ENCODE assay signal across 8 cellular contexts in genomic region chr7:12638851-12639467, GRCh38. TPM values are rescaled to one million over a fixed set of nuclear protein-coding genes. Genes with fewer than 3 reads are reported as not detected.
DNase-seq lines count a peak whose midpoint lies in the region; ATAC-seq and TF ChIP-seq lines count a peak whose summit lies in the region.

No MANE protein-coding gene starts in this region.

- H3K4me1 Mint-ChIP-seq in activated CD4-positive, alpha-beta memory T cell treated with anti-CD3 and anti-CD28 coated beads for 36 hours (ENCODE audit: low read depth), result peaks cover 18% of the 10 kb centered on the region
- H3K4me1 Mint-ChIP-seq in activated CD4-positive, alpha-beta memory T cell treated with anti-CD3 and anti-CD28 coated beads, Interleukin-2, amount 10 ng/mL, durations not matched to agents 7 days and 5 days, result peaks cover 26% of the 10 kb centered on the region

- peaks cover 16% of the 10 kb centered on the region for H3K4me1 ChIP-seq in KMS-11 (ENCODE audit: low read depth, poor library complexity, severe bottlenecking)

- H3K4me2 ChIP-seq in KMS-11, result peak overlapping the region; percentile 16

- no peak overlapping the region for H3K4me3 ChIP-seq in KMS-11 (IDR thresholded peaks at IDR 0.05; ENCODE audit: insufficient read depth, low read depth, low read length)
- H3K4me3 ChIP-seq in fibroblast of mammary gland (ENCODE audit: control insufficient read depth, low read depth, low read length), result no peak overlapping the region

- H4K20me1 ChIP-seq in KMS-11 (ENCODE audit: insufficient read depth), result no peaks in the 10 kb centered on the region

- H3K27me3 ChIP-seq in KMS-11 (ENCODE audit: insufficient read depth, low read depth), result no peaks in the 10 kb centered on the region

- no peaks in the 10 kb centered on the region for H3K36me3 ChIP-seq in KMS-11 (ENCODE audit: insufficient read depth)

- no peak overlapping the region for H3K9ac ChIP-seq in KMS-11

- no peak overlapping the region for H3K27ac Mint-ChIP-seq in activated CD4-positive, alpha-beta memory T cell treated with anti-CD3 and anti-CD28 coated beads for 36 hours
- H3K27ac Mint-ChIP-seq in activated CD4-positive, alpha-beta memory T cell treated with anti-CD3 and anti-CD28 coated beads, Interleukin-2, amount 10 ng/mL, durations not matched to agents 7 days and 5 days, result no peak overlapping the region

- POLR2A ChIA-PET in activated CD4-positive, alpha-beta memory T cell treated with anti-CD3 and anti-CD28 coated beads for 36 hours (lab: Charles Lee), result interaction anchor here (0.7 kb wide), 1 partner anchor 575 kb away, joined by 3 read pairs; no protein-coding TSS in a partner anchor
- POLR2A ChIA-PET in activated CD4-positive, alpha-beta memory T cell treated with anti-CD3 and anti-CD28 coated beads, Interleukin-2, amount 10 ng/mL, durations not matched to agents 7 days and 5 days (lab: Charles Lee), result no interaction called here

- H2AFZ ChIP-seq in KMS-11 (ENCODE audit: low read depth), result no peak overlapping the region

- H3K4me3 Mint-ChIP-seq in activated CD4-positive, alpha-beta memory T cell treated with anti-CD3 and anti-CD28 coated beads for 36 hours, result no peak overlapping the region
- H3K4me3 Mint-ChIP-seq in activated CD4-positive, alpha-beta memory T cell treated with anti-CD3 and anti-CD28 coated beads, Interleukin-2, amount 10 ng/mL, durations not matched to agents 7 days and 5 days, result no peak overlapping the region

- no peaks in the 10 kb centered on the region for H3K36me3 Mint-ChIP-seq in activated CD4-positive, alpha-beta memory T cell treated with anti-CD3 and anti-CD28 coated beads for 36 hours
- H3K36me3 Mint-ChIP-seq in activated CD4-positive, alpha-beta memory T cell treated with anti-CD3 and anti-CD28 coated beads, Interleukin-2, amount 10 ng/mL, durations not matched to agents 7 days and 5 days (ENCODE audit: low read depth), result no peaks in the 10 kb centered on the region

- H3K79me2 ChIP-seq in KMS-11 (ENCODE audit: insufficient read depth, low read depth), result no peaks in the 10 kb centered on the region

- H3K27me3 Mint-ChIP-seq in activated CD4-positive, alpha-beta memory T cell treated with anti-CD3 and anti-CD28 coated beads for 36 hours, result no peaks in the 10 kb centered on the region
- no peaks in the 10 kb centered on the region for H3K27me3 Mint-ChIP-seq in activated CD4-positive, alpha-beta memory T cell treated with anti-CD3 and anti-CD28 coated beads, Interleukin-2, amount 10 ng/mL, durations not matched to agents 7 days and 5 days

- peak; percentile 49 for ATAC-seq in GM18909 (IDR thresholded peaks at IDR 0.05; ENCODE audit: poor library complexity, unreplicated experiment)

- in situ Hi-C loops in SK-MEL-5 (cut with HindIII; ENCODE audit: low pct_unique_long_range_greater_than_20kb, low sequenced_read_pairs), result no loop called here

- TF ChIP-seq CTCF in KMS-11 (conservative IDR thresholded peaks at IDR 0.05; ENCODE audit: low read depth, low read length), result peak; percentile 82
- peak; percentile 59 for TF ChIP-seq CTCF in fibroblast of mammary gland (conservative IDR thresholded peaks at IDR 0.05; ENCODE audit: control insufficient read depth, insufficient read depth, low read depth, low read length)

- CTCF ChIA-PET in activated CD4-positive, alpha-beta memory T cell treated with anti-CD3 and anti-CD28 coated beads for 36 hours (lab: Charles Lee), result interaction anchor here (0.6 to 3.2 kb wide), 12 partner anchors 13 to 637 kb away, joined by 3 to 36 read pairs (median 5); no protein-coding TSS in a partner anchor
- CTCF ChIA-PET in activated CD4-positive, alpha-beta memory T cell treated with anti-CD3 and anti-CD28 coated beads, Interleukin-2, amount 10 ng/mL, durations not matched to agents 7 days and 5 days (lab: Charles Lee), result interaction anchor here (0.6 to 1.7 kb wide), 8 partner anchors 9 to 643 kb away, joined by 3 to 7 read pairs (median 3); no protein-coding TSS in a partner anchor

- intact Hi-C loops in activated CD4-positive, alpha-beta memory T cell treated with anti-CD3 and anti-CD28 coated beads for 36 hours (cut with micrococcal nuclease), result loop anchor here (1.0 to 10.0 kb wide), 7 partner anchors 36 to 1816 kb away; no protein-coding TSS in a partner anchor

- H3K27ac ChIP-seq in KMS-11, result no peak overlapping the region

- no peaks in the 10 kb centered on the region for H3K9me3 Mint-ChIP-seq in activated CD4-positive, alpha-beta memory T cell treated with anti-CD3 and anti-CD28 coated beads for 36 hours
- no peaks in the 10 kb centered on the region for H3K9me3 Mint-ChIP-seq in activated CD4-positive, alpha-beta memory T cell treated with anti-CD3 and anti-CD28 coated beads, Interleukin-2, amount 10 ng/mL, durations not matched to agents 7 days and 5 days

- peak; percentile 43 for DNase-seq in COR-L47 (lab: John Stamatoyannopoulos, UW)
- DNase-seq in SK-MEL-5 (ENCODE audit: low read depth, low spot score), result peak; percentile 76
- DNase-seq in fibroblast of mammary gland (ENCODE audit: low read depth), result peak; percentile 53
- DNase-seq in renal cortical epithelial cell (ENCODE audit: low read depth), result peak; percentile 50
- DNase-seq in activated CD4-positive, alpha-beta memory T cell treated with anti-CD3 and anti-CD28 coated beads for 36 hours, result no peak
- DNase-seq in activated CD4-positive, alpha-beta memory T cell treated with anti-CD3 and anti-CD28 coated beads, Interleukin-2, amount 10 ng/mL, durations not matched to agents 7 days and 5 days, result no peak

RNA-seq across cellular contexts. Expression of gene ARL4A, which starts 48.5 kb away (rescaled TPM):
- 32.2 and 33.5 TPM in 2 replicates for total RNA-seq in SK-MEL-5 (2014; rRNA removed; shearing (Covaris generic))
- 12.4 and 18.8 TPM in 2 replicates for polyA plus RNA-seq in SK-MEL-5 (2015; cell fraction: cytosol; rRNA removed)
- polyA plus RNA-seq in SK-MEL-5 (2015; cell fraction: nucleus; rRNA removed), result 20.6 and 24.3 TPM in 2 replicates
- total RNA-seq in renal cortical epithelial cell, result 27.7 and 32.1 TPM in 2 replicates
- 10 to 100 TPM; 11.3 to 12.7 TPM for total RNA-seq in activated CD4-positive, alpha-beta memory T cell treated with anti-CD3 and anti-CD28 coated beads for 36 hours
- total RNA-seq in activated CD4-positive, alpha-beta memory T cell treated with anti-CD3 and anti-CD28 coated beads, Interleukin-2, amount 10 ng/mL, durations not matched to agents 7 days and 5 days, result 10 to 100 TPM; 19.1 to 19.8 TPM

Comparison
In these comparisons a context has a peak if more than half of its experiments do, and no peak if none do; other contexts are left out.
1. DNase-seq: peak in COR-L47 (single experiment), SK-MEL-5 (single experiment), fibroblast of mammary gland (single experiment) and renal cortical epithelial cell (single experiment); none in activated CD4-positive, alpha-beta memory T cell treated with anti-CD3 and anti-CD28 coated beads for 36 hours (single experiment) and activated CD4-positive, alpha-beta memory T cell treated with anti-CD3 and anti-CD28 coated beads, Interleukin-2, amount 10 ng/mL, durations not matched to agents 7 days and 5 days (single experiment).